8 cellular contexts compared by ENCODE assay signal in genomic region chr17:59842901-59843652, GRCh38. TPM values are rescaled to one million over a fixed set of nuclear protein-coding genes. Genes with fewer than 3 reads are reported as not detected.
A peak's percentile ranks its signal among the peaks of the same experiment; 100 is the strongest.
DNase-seq lines count a peak whose midpoint lies in the region; ATAC-seq and TF ChIP-seq lines count a peak whose summit lies in the region.

No MANE protein-coding gene starts in this region.

- peak; percentile 41 to 88 (median 45) for DNase-seq in CD4-positive, CD25-positive, alpha-beta regulatory T cell
- DNase-seq in RPMI7951 (ENCODE audit: low read depth), result peak; percentile 92
- peak; percentile 98 for DNase-seq in astrocyte of the cerebellum (ENCODE audit: low read depth)
- peak; percentile 89 to 98 for DNase-seq in lung microvascular endothelial cell (ENCODE audit: low read depth in 2 of 2)
- DNase-seq in stimulated activated naive CD8-positive, alpha-beta T cell treated with anti-CD3 and anti-CD28 coated beads, Interleukin-15, Interleukin-2, amounts not matched to agents 100 U/mL and 50 U/mL, for 24 hours, result peak; percentile 73
- no peak for DNase-seq in GM19238 (ENCODE audit: insufficient read length, low spot score)

- H3K27ac Mint-ChIP-seq in CD4-positive, CD25-positive, alpha-beta regulatory T cell, result peak overlapping the region; percentile 89 to 99 (median 98)

- in situ Hi-C loops in astrocyte of the cerebellum (cut with HindIII; ENCODE audit: low sequenced_read_pairs), result loop anchor here (5.0 kb wide), 1 partner anchor 56 kb away; no protein-coding TSS in a partner anchor

- H3K4me1 Mint-ChIP-seq in CD4-positive, CD25-positive, alpha-beta regulatory T cell, result peaks cover 32 to 70% (median 42%) of the 10 kb centered on the region in 4 donors

- peak overlapping the region; percentile 97 for H3K27ac ChIP-seq in CD4-positive, CD25-positive, alpha-beta regulatory T cell (ENCODE audit: insufficient read depth, low read length, poor library complexity, severe bottlenecking)

- H3K4me1 ChIP-seq in CD4-positive, CD25-positive, alpha-beta regulatory T cell (ENCODE audit: control insufficient read depth, insufficient read depth, low read length, poor library complexity, severe bottlenecking), result peaks cover 71% of the 10 kb centered on the region

- peaks cover 18% of the 10 kb centered on the region for H3K36me3 ChIP-seq in CD4-positive, CD25-positive, alpha-beta regulatory T cell (ENCODE audit: control insufficient read depth, insufficient read depth, low read length)

- H3K9me3 ChIP-seq in CD4-positive, CD25-positive, alpha-beta regulatory T cell (ENCODE audit: control insufficient read depth in 2 of 2, low read length in 2 of 2), result no peaks in the 10 kb centered on the region

- no peak for TF ChIP-seq CTCF in astrocyte of the cerebellum (IDR thresholded peaks at IDR 0.05; ENCODE audit: low read depth, low read length, missing control alignments)

- H3K36me3 Mint-ChIP-seq in CD4-positive, CD25-positive, alpha-beta regulatory T cell, result peaks cover 29% of the 10 kb centered on the region

- no peaks in the 10 kb centered on the region for H3K9me3 Mint-ChIP-seq in CD4-positive, CD25-positive, alpha-beta regulatory T cell

- peak overlapping the region; percentile 100 for H3K4me3 ChIP-seq in CD4-positive, CD25-positive, alpha-beta regulatory T cell (ENCODE audit: low read depth, low read length)
- no peak overlapping the region for H3K4me3 ChIP-seq in astrocyte of the cerebellum (ENCODE audit: low read depth, low read length)

- H3K27me3 Mint-ChIP-seq in CD4-positive, CD25-positive, alpha-beta regulatory T cell, result peaks cover 5% of the 10 kb centered on the region

- ATAC-seq in CD4-positive, CD25-positive, alpha-beta regulatory T cell (ENCODE audit: low read depth in 2 of 2), result peak; percentile 68 to 74
- ATAC-seq in GM21786 (IDR thresholded peaks at IDR 0.05; ENCODE audit: unreplicated experiment) (peak; percentile 35), HG02884 (IDR thresholded peaks at IDR 0.05; ENCODE audit: unreplicated experiment) (no peak)
- ATAC-seq in stimulated activated naive CD8-positive, alpha-beta T cell treated with anti-CD3 and anti-CD28 coated beads, Interleukin-15, Interleukin-2, amounts not matched to agents 100 U/mL and 50 U/mL, for 24 hours, result peak; percentile 79

- no peaks in the 10 kb centered on the region for H3K27me3 ChIP-seq in CD4-positive, CD25-positive, alpha-beta regulatory T cell (ENCODE audit: control insufficient read depth, insufficient read depth, low read length)

- peak overlapping the region; percentile 94 to 98 (median 98) for H3K4me3 Mint-ChIP-seq in CD4-positive, CD25-positive, alpha-beta regulatory T cell

RNA-seq across cellular contexts. Expression of gene TUBD1, which starts 49.7 kb away (rescaled TPM):
- 16.3 TPM for total RNA-seq in CD4-positive, CD25-positive, alpha-beta regulatory T cell
- 10 to 100 TPM; 21.0 to 28.2 (median 24.6) TPM for polyA plus RNA-seq in CD4-positive, CD25-positive, alpha-beta regulatory T cell
- 9.7 and 10.8 TPM in 2 replicates for total RNA-seq in RPMI7951 (2014; rRNA removed; shearing (Covaris generic))
- 5.0 and 8.3 TPM in 2 replicates for total RNA-seq in lung microvascular endothelial cell

RNA-seq across cellular contexts. Expression of gene RPS6KB1, which starts 49.8 kb away (rescaled TPM):
- total RNA-seq in CD4-positive, CD25-positive, alpha-beta regulatory T cell, result 123 TPM
- polyA plus RNA-seq in CD4-positive, CD25-positive, alpha-beta regulatory T cell, result 10 to 100 TPM; 19.9 to 28.1 (median 25.0) TPM
- 12.4 and 17.4 TPM in 2 replicates for total RNA-seq in RPMI7951 (2014; rRNA removed; shearing (Covaris generic))
- total RNA-seq in lung microvascular endothelial cell, result 17.7 and 24.2 TPM in 2 replicates
